Comparison of ENCODE assay signal across 9 cellular contexts in genomic region chr12:14408208-14408607, GRCh38. TPM values are rescaled to one million over a fixed set of nuclear protein-coding genes. Genes with fewer than 3 reads are reported as not detected.
DNase-seq lines count a peak whose midpoint lies in the region; ATAC-seq, FAIRE-seq and TF ChIP-seq lines count a peak whose summit lies in the region.
"Had no signal": no experiment of that assay in that cellular context is flagged by ENCODE, and none has a peak within 500 bp of the region (broad histone marks: within the 10 kb centered on the region; RNA-seq: fewer than 3 reads in every experiment).

No MANE protein-coding gene starts in this region.

- no peaks in the 10 kb centered on the region for H3K4me1 ChIP-seq in HepG2 (ENCODE audit: insufficient read depth, low read length)
- H3K4me1 ChIP-seq in right lobe of liver, result peaks cover 0 to 17% (median 4%) of the 10 kb centered on the region in 4 donors
- H3K4me1 ChIP-seq in uterus, result peaks cover 0 to 5% of the 10 kb centered on the region in 2 donors
- H3K4me1 ChIP-seq: colonic mucosa had no signal

- no peaks in the 10 kb centered on the region for H4K20me1 ChIP-seq in HepG2 (ENCODE audit: insufficient read depth, low read length)

- FAIRE-seq in HepG2 (lab: Jason Lieb, UNC), result no peak

- WGBS in HepG2 (ENCODE audit: low lambda C conversion rate), result 54% methylated on average over 1 of the region's 1 CpG
- 72% methylated on average over 1 of the region's 1 CpG for WGBS in right lobe of liver (ENCODE audit: insufficient coverage, low coverage, low lambda C conversion rate, missing lambda C conversion rate)

- no peak overlapping the region for H3K4me3 Mint-ChIP-seq in WTC11
- H3K4me3 Mint-ChIP-seq in glutamatergic neuron (ENCODE audit: unreplicated experiment), result no peak overlapping the region

- no peak for DNase-seq in HepG2 (ENCODE audit: low spot score)
- DNase-seq in right lobe of liver, result no peak
- DNase-seq in WTC11 (ENCODE audit: low spot score), result no peak
- no peak for DNase-seq in glutamatergic neuron
- DNase-seq in uterus, result no peak
- DNase-seq: colonic mucosa had no signal

- BruUV-seq in HepG2 (replicated peaks; lab: Mats Ljungman, UMichigan), result no TSS peak

- H3K4me1 Mint-ChIP-seq in WTC11 (peaks cover 42% of the 10 kb centered on the region), glutamatergic neuron (ENCODE audit: low read depth, unreplicated experiment) (peaks cover 20% of the 10 kb centered on the region)

- no peak for TF ChIP-seq CTCF in HepG2 (CRISPR knock-in tag; IDR thresholded peaks at IDR 0.05)
- TF ChIP-seq CTCF in right lobe of liver (IDR thresholded peaks at IDR 0.05), result no peak
- TF ChIP-seq CTCF in WTC11 (IDR thresholded peaks at IDR 0.05), result no peak
- no peak for TF ChIP-seq CTCF in glutamatergic neuron (IDR thresholded peaks at IDR 0.05; ENCODE audit: partially characterized antibody, unreplicated experiment)
- no peak for TF ChIP-seq CTCF in uterus (IDR thresholded peaks at IDR 0.05)

- POLR2A ChIA-PET in HepG2 (lab: Yijun Ruan, JAX) (no interaction called here), WTC11 (lab: Charles Lee) (no interaction called here)

- H3K9me3 Mint-ChIP-seq in WTC11 (no peaks in the 10 kb centered on the region), glutamatergic neuron (ENCODE audit: unreplicated experiment) (peaks cover 4% of the 10 kb centered on the region)

- no peak overlapping the region for H3K4me2 ChIP-seq in HepG2 (ENCODE audit: low read depth, low read length)

- H3K9ac ChIP-seq in HepG2 (ENCODE audit: insufficient read depth, low read depth, low read length), result no peak overlapping the region

- H3K27me3 Mint-ChIP-seq in WTC11 (ENCODE audit: low read depth), result no peaks in the 10 kb centered on the region
- peaks cover 3% of the 10 kb centered on the region for H3K27me3 Mint-ChIP-seq in glutamatergic neuron (ENCODE audit: unreplicated experiment)

- TF ChIP-seq EP300 in HepG2 (IDR thresholded peaks at IDR 0.05; ENCODE audit: low read depth in 2 of 2, low read length in 2 of 2), result no peak
- TF ChIP-seq EP300 in HepG2 (CRISPR knock-in tag; IDR thresholded peaks at IDR 0.05; ENCODE audit: borderline replicate concordance), result no peak

- H2AFZ ChIP-seq in HepG2 (ENCODE audit: low read length), result no peak overlapping the region

- H3K27ac ChIP-seq in HepG2 (ENCODE audit: extremely low read length, insufficient read depth, low read length), result no peak overlapping the region
- H3K27ac ChIP-seq in right lobe of liver, result no peak overlapping the region
- peak overlapping the region; percentile 7 to 42 for H3K27ac ChIP-seq in uterus
- H3K27ac ChIP-seq: colonic mucosa had no signal

- TF ChIP-seq RAD21 in HepG2 (CRISPR knock-in tag; IDR thresholded peaks at IDR 0.05), result no peak

- H3K36me3 ChIP-seq in HepG2 (replicated peaks in 1 of 2; ENCODE audit: control insufficient read depth in 1 of 2, insufficient read depth in 2 of 2, low read length in 2 of 2) (no peaks in the 10 kb centered on the region), right lobe of liver (no peaks in the 10 kb centered on the region), uterus (no peaks in the 10 kb centered on the region)
- H3K36me3 ChIP-seq: colonic mucosa had no signal

- CTCF ChIA-PET in HepG2 (lab: Yijun Ruan, JAX; ENCODE audit: low intra/inter-chr PET ratio, low total read pairs), result no interaction called here
- CTCF ChIA-PET in WTC11 (lab: Charles Lee), result no interaction called here

- H3K4me3 ChIP-seq in HepG2 (replicated peaks in 1 of 3; ENCODE audit: insufficient read depth in 1 of 3, low read depth in 2 of 3, low read length in 3 of 3) (no peak overlapping the region), right lobe of liver (no peak overlapping the region), uterus (no peak overlapping the region)
- H3K4me3 ChIP-seq: colonic mucosa had no signal

- intact Hi-C loops in HepG2 (cut with micrococcal nuclease; ENCODE audit: unreplicated experiment) (no loop called here), right lobe of liver (cut with DNase I) (no loop called here), uterus (cut with DNase I; ENCODE audit: low total_unique reads) (no loop called here)

- ATAC-seq in HepG2 (no peak), right lobe of liver (no peak), WTC11 (no peak; the same call in 1 of the 2 replicates), HG02885 (IDR thresholded peaks at IDR 0.05; ENCODE audit: poor library complexity, unreplicated experiment) (no peak), GM21717 (IDR thresholded peaks at IDR 0.05; ENCODE audit: unreplicated experiment) (no peak), HG03175 (IDR thresholded peaks at IDR 0.05; ENCODE audit: unreplicated experiment) (no peak)

- TF ChIP-seq POLR2A in HepG2 (IDR thresholded peaks at IDR 0.05; ENCODE audit: insufficient read depth in 1 of 2, low read depth in 2 of 2, low read length in 2 of 2) (no peak), right lobe of liver (IDR thresholded peaks at IDR 0.05) (no peak), uterus (IDR thresholded peaks at IDR 0.05) (no peak)

- H3K27ac Mint-ChIP-seq in WTC11, result peak overlapping the region; percentile 74; the same call in 1 of the 2 replicates
- H3K27ac Mint-ChIP-seq in glutamatergic neuron (ENCODE audit: unreplicated experiment), result peak overlapping the region; percentile 30

- H3K27me3 ChIP-seq in HepG2 (ENCODE audit: control insufficient read depth in 1 of 2, insufficient read depth in 2 of 2, low read length in 2 of 2) (no peaks in the 10 kb centered on the region), right lobe of liver (no peaks in the 10 kb centered on the region), uterus (no peaks in the 10 kb centered on the region)
- H3K27me3 ChIP-seq: colonic mucosa had no signal

- in situ Hi-C loops in HepG2 (cut with HindIII; ENCODE audit: extremely low pct_ligation_motif_present, low pct_unique_long_range_greater_than_20kb), result no loop called here

- H3K9me3 ChIP-seq in HepG2 (ENCODE audit: low read length) (no peaks in the 10 kb centered on the region; the same call in 1 of the 2 replicates), right lobe of liver (no peaks in the 10 kb centered on the region), uterus (no peaks in the 10 kb centered on the region)
- H3K9me3 ChIP-seq: colonic mucosa had no signal

- H3K79me2 ChIP-seq in HepG2 (ENCODE audit: insufficient read depth, low read length), result peaks cover 4% of the 10 kb centered on the region

- peaks cover 3% of the 10 kb centered on the region; the same call in 1 of the 2 replicates for H3K36me3 Mint-ChIP-seq in WTC11
- H3K36me3 Mint-ChIP-seq in glutamatergic neuron (ENCODE audit: unreplicated experiment), result peaks cover 11% of the 10 kb centered on the region

TF ChIP-seq in HepG2, 621 proteins besides CTCF, POLR2A, EP300 and RAD21:
- TF ChIP-seq NCOA2 (CRISPR knock-in tag; IDR thresholded peaks at IDR 0.05), result no peak
- peak; percentile 87 for TF ChIP-seq RFX5 (IDR thresholded peaks at IDR 0.05; ENCODE audit: low read depth, low read length)

TF ChIP-seq in WTC11, 78 proteins besides CTCF, POLR2A, EP300 and RAD21:
- TF ChIP-seq ZSCAN18 (CRISPR knock-in tag; IDR thresholded peaks at IDR 0.05) (no peak), TEAD1 (CRISPR knock-in tag; IDR thresholded peaks at IDR 0.05) (no peak), SP1 (CRISPR knock-in tag; conservative IDR thresholded peaks at IDR 0.05) (no peak), FOXJ3 (CRISPR knock-in tag; IDR thresholded peaks at IDR 0.05; ENCODE audit: borderline replicate concordance) (no peak), RELA (CRISPR knock-in tag; IDR thresholded peaks at IDR 0.05; ENCODE audit: borderline replicate concordance) (no peak)

RNA-seq across cellular contexts. Expression of gene ATF7IP, which starts 42.7 kb away (rescaled TPM):
- total RNA-seq in HepG2 (2016; rRNA removed; fragmentation: Illumina TruSeq; extraction: Trizol) (11.8 and 15.2 TPM in 2 replicates), right lobe of liver (10 to 100 TPM; 17.5 to 33.6 (median 27.4) TPM), WTC11 (2021) (141 to 169 TPM (median 167 TPM) in 3 replicates), glutamatergic neuron (ENCODE audit: unreplicated experiment) (204 TPM), uterus (100 to 1,000 TPM in 1 of 4 donors, 10 to 100 TPM in 3; 39.5 to 102 (median 65.6) TPM)
- 13.2 and 15.0 TPM in 2 replicates for total RNA-seq in HepG2 (2016; cell fraction: cytosol; rRNA removed; fragmentation: Illumina TruSeq; extraction: Trizol; ENCODE audit: low read depth)
- total RNA-seq in HepG2 (2016; cell fraction: insoluble cytoplasmic fraction; rRNA removed; fragmentation: Illumina TruSeq; extraction: Trizol), result 7.3 and 14.4 TPM in 2 replicates
- 15.8 and 17.6 TPM in 2 replicates for total RNA-seq in HepG2 (2016; cell fraction: membrane; rRNA removed; fragmentation: Illumina TruSeq; extraction: Trizol)
- total RNA-seq in HepG2 (2016; cell fraction: nucleus; rRNA removed; fragmentation: Illumina TruSeq; extraction: Trizol), result 12.9 and 14.6 TPM in 2 replicates
- 1.5 and 1.8 TPM in 2 replicates for polyA plus RNA-seq in HepG2 (2011; rRNA removed)
- polyA plus RNA-seq in HepG2 (2011; cell fraction: cytosol; rRNA removed), result 0.78 and 0.96 TPM in 2 replicates
- polyA plus RNA-seq in HepG2 (2011; cell fraction: nucleus; rRNA removed), result 1.6 and 1.9 TPM in 2 replicates
- polyA plus RNA-seq in HepG2 (2012), result 1.4 and 4.3 TPM in 2 replicates
- polyA plus RNA-seq in HepG2 (2016; cell fraction: cytosol; fragmentation: Illumina TruSeq; extraction: Trizol; ENCODE audit: low read depth), result 0.19 and 0.22 TPM in 2 replicates
- 5.7 and 6.5 TPM in 2 replicates for polyA plus RNA-seq in HepG2 (2016; cell fraction: insoluble cytoplasmic fraction; fragmentation: Illumina TruSeq; extraction: Trizol; ENCODE audit: low read depth)
- 0.56 and 0.68 TPM in 2 replicates for polyA plus RNA-seq in HepG2 (2016; cell fraction: membrane; fragmentation: Illumina TruSeq; extraction: Trizol; ENCODE audit: low read depth)
- polyA plus RNA-seq in HepG2 (2016; cell fraction: nucleus; fragmentation: Illumina TruSeq; extraction: Trizol; ENCODE audit: insufficient read depth, low read depth), result 3.9 and 4.7 TPM in 2 replicates
- 12.7 and 41.4 TPM in 2 replicates for polyA minus RNA-seq in HepG2 (2011; rRNA and poly(A)+ RNA removed; ENCODE audit: low replicate concordance)
- 4.7 TPM in 2 replicates for polyA minus RNA-seq in HepG2 (2011; cell fraction: cytosol; rRNA and poly(A)+ RNA removed)
- 15.3 and 17.4 TPM in 2 replicates for polyA minus RNA-seq in HepG2 (2011; cell fraction: nucleus; rRNA and poly(A)+ RNA removed)

Comparison
In these comparisons a context has a peak if more than half of its experiments do, and no peak if none do; other contexts are left out.
1. H3K27ac ChIP-seq: peak in uterus (2 of 2); none in HepG2 (single experiment) and right lobe of liver (0 of 3).